ENCODE assay signal across 7 cellular contexts in the genomic region with DNA sequence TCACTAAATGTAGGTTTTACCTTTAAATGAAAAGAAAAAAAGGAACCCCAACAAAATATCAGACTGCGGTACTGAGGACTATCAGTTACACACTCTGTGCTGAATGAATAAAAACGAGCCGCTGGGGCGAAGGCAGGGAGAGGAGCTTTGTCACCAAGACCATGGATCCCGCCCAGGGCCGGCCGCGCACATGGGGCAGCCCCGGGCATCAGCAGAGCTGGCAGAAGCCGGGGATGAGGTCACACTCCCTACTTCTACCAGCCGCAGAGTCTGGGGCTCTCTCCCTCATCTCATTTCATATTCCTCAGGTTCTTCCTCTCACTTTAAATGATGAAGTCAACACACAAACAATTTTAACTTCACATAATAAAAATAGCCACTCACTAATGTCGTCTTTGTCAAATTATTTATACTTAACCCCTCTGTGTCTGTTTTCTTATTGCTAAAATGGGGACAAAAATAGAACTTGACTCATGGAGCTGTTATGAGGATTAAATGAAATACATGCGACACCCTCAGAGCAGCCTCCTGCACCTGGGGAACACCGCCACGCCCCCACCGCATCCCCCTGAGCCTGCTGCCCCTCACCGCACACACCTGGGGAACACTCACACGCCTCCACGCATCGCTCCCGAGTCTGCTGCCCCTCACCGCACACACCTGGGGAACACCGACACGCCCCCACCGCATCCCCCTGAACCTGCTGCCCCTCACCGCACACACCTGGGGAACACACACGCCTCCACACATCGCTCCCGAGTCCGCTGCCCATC. TPM values are rescaled to one million over a fixed set of nuclear protein-coding genes. Genes with fewer than 3 reads are reported as not detected.
DNase-seq lines count a peak whose midpoint lies in the region; ATAC-seq and TF ChIP-seq lines count a peak whose summit lies in the region.
"Not testable (repeated sequence)": the region's sequence is repeated elsewhere in the genome, so short reads cannot be mapped to it uniquely, and the experiment has no call there.

No MANE protein-coding gene starts in this region.

- H3K4me1 ChIP-seq in gastrocnemius medialis, result peaks cover 44 to 57% of the 10 kb centered on the region in 2 donors

- intact Hi-C loops in Right ventricle myocardium inferior (cut with DNase I); gastrocnemius medialis (cut with DNase I; ENCODE audit: low total_unique reads): not testable (repeated sequence)

- TF ChIP-seq CTCF in coronary artery (IDR thresholded peaks at IDR 0.05); gastrocnemius medialis (IDR thresholded peaks at IDR 0.05 in 4 of 5, conservative IDR thresholded peaks at IDR 0.05 in 1 of 5): not testable (repeated sequence)

- in situ Hi-C loops in gastrocnemius medialis (cut with MboI; ENCODE audit: low sequenced_read_pairs in 4 of 4), result not testable (repeated sequence)

- H3K27me3 Mint-ChIP-seq in activated naive CD4-positive, alpha-beta T cell treated with anti-CD3 and anti-CD28 coated beads, Interleukin-2, amount 50 U/mL, for 24 hours, result not testable (repeated sequence)

- DNase-seq in Daoy (ENCODE audit: low read depth), result peak; percentile 83
- peak; percentile 81 for DNase-seq in MG63
- DNase-seq in coronary artery (ENCODE audit: low spot score); Right ventricle myocardium inferior (ENCODE audit: missing footprints): not testable (repeated sequence)
- DNase-seq in medulla oblongata (ENCODE audit: extremely low spot score), result peak; percentile 77
- DNase-seq in gastrocnemius medialis, result peak; percentile 65 to 85

- H3K27me3 ChIP-seq in MG63, gastrocnemius medialis: not testable (repeated sequence)

- H3K4me1 Mint-ChIP-seq in activated naive CD4-positive, alpha-beta T cell treated with anti-CD3 and anti-CD28 coated beads, Interleukin-2, amount 50 U/mL, for 24 hours, result peaks cover 60% of the 10 kb centered on the region

- not testable (repeated sequence) for TF ChIP-seq POLR2A in gastrocnemius medialis (IDR thresholded peaks at IDR 0.05)

- H3K36me3 ChIP-seq in MG63, gastrocnemius medialis: not testable (repeated sequence)

- not testable (repeated sequence) for H3K4me3 Mint-ChIP-seq in activated naive CD4-positive, alpha-beta T cell treated with anti-CD3 and anti-CD28 coated beads, Interleukin-2, amount 50 U/mL, for 24 hours

- ATAC-seq in Right ventricle myocardium inferior, result peak; percentile 84
- ATAC-seq in gastrocnemius medialis, result peak; percentile 92 to 97

- H3K9me3 ChIP-seq in MG63, gastrocnemius medialis: not testable (repeated sequence)

- H3K27ac ChIP-seq in coronary artery, result peak overlapping the region; percentile 42 to 62
- H3K27ac ChIP-seq in gastrocnemius medialis, result peak overlapping the region; percentile 67 to 81 (median 76)

- H3K27ac Mint-ChIP-seq in activated naive CD4-positive, alpha-beta T cell treated with anti-CD3 and anti-CD28 coated beads, Interleukin-2, amount 50 U/mL, for 24 hours, result peak overlapping the region; percentile 23

- H3K9me3 Mint-ChIP-seq in activated naive CD4-positive, alpha-beta T cell treated with anti-CD3 and anti-CD28 coated beads, Interleukin-2, amount 50 U/mL, for 24 hours, result not testable (repeated sequence)

- H3K36me3 Mint-ChIP-seq in activated naive CD4-positive, alpha-beta T cell treated with anti-CD3 and anti-CD28 coated beads, Interleukin-2, amount 50 U/mL, for 24 hours, result not testable (repeated sequence)

- H3K4me3 ChIP-seq in MG63, result not testable (repeated sequence)
- H3K4me3 ChIP-seq in coronary artery (peak overlapping the region; percentile 12), gastrocnemius medialis (peak overlapping the region in 1 of 4 donors; percentile 1)

RNA-seq across cellular contexts. Expression of a gene that starts 15.4 kb away (rescaled TPM):
- 3.0 and 4.2 TPM in 2 replicates for total RNA-seq in Daoy (2014; rRNA removed; shearing (Covaris generic))
- total RNA-seq in MG63 (2014; rRNA removed; shearing (Covaris generic); ENCODE audit: low replicate concordance), result 2.6 and 3.0 TPM in 2 replicates
- total RNA-seq in Right ventricle myocardium inferior (14.4 TPM), gastrocnemius medialis (10 to 100 TPM in 1 of 4 donors, 1 to 10 TPM in 3; 8.9 to 10.7 (median 9.3) TPM)
